13 cellular contexts compared by ENCODE assay signal in genomic region chr13:34731486-34731885, GRCh38.
"Had no signal": no experiment of that assay in that cellular context is flagged by ENCODE, and none has a peak within 500 bp of the region (broad histone marks: within the 10 kb centered on the region; RNA-seq: fewer than 3 reads in every experiment).

No MANE protein-coding gene starts in this region.

- H3K27me3 Mint-ChIP-seq: activated naive CD8-positive, alpha-beta T cell treated with anti-CD3 and anti-CD28 coated beads for 36 hours had no signal

- H3K9me3 ChIP-seq: heart right ventricle, ovary, stomach, uterus had no signal

- H3K4me1 ChIP-seq: uterus had no signal

- ATAC-seq: activated CD4-positive, CD25-positive, alpha-beta regulatory T cell treated with anti-CD3 and anti-CD28 coated beads, Interleukin-2, amount 50 U/mL, for 24 hours; activated T-cell treated with anti-CD3 and anti-CD28 coated beads, Interleukin-2, amount 50 U/mL, for 4 hours had no signal

- H3K4me1 Mint-ChIP-seq: activated naive CD8-positive, alpha-beta T cell treated with anti-CD3 and anti-CD28 coated beads for 36 hours had no signal

- H3K4me2 ChIP-seq: neural progenitor cell had no signal

- H3K36me3 Mint-ChIP-seq: activated naive CD8-positive, alpha-beta T cell treated with anti-CD3 and anti-CD28 coated beads for 36 hours; neural progenitor cell had no signal

- H3K4me3 ChIP-seq: heart right ventricle, neural progenitor cell, ovary, stomach, uterus had no signal

- H2AFZ ChIP-seq: neural progenitor cell had no signal

- H3K4me3 Mint-ChIP-seq: activated naive CD8-positive, alpha-beta T cell treated with anti-CD3 and anti-CD28 coated beads for 36 hours; activated T-cell treated with anti-CD3 and anti-CD28 coated beads, Interleukin-2, amount 50 U/mL, for 4 hours; neural progenitor cell had no signal

- DNase-seq: activated CD4-positive, alpha-beta T cell treated with anti-CD3 and anti-CD28 coated beads, Interleukin-2, amount 50 U/mL, for 48 hours; activated gamma-delta T cell; activated naive CD8-positive, alpha-beta T cell treated with anti-CD3 and anti-CD28 coated beads for 36 hours; activated T-cell treated with anti-CD3 and anti-CD28 coated beads, Interleukin-2, amount 50 U/mL, for 4 hours; anterior cingulate cortex; heart right ventricle; kidney; ovary; stimulated activated CD4-positive, alpha-beta T cell treated with anti-CD3 and anti-CD28 coated beads, Interleukin-15, amount 100 ng/mL, for 24 hours; stomach; uterus had no signal

- H3K27me3 ChIP-seq: heart right ventricle, neural progenitor cell, ovary, stomach, uterus had no signal

- H3K27ac ChIP-seq: heart right ventricle, neural progenitor cell, ovary, stomach, uterus had no signal

- H3K9ac ChIP-seq: neural progenitor cell had no signal

- H3K27ac Mint-ChIP-seq: activated naive CD8-positive, alpha-beta T cell treated with anti-CD3 and anti-CD28 coated beads for 36 hours; neural progenitor cell had no signal

- H3K9me3 Mint-ChIP-seq: neural progenitor cell had no signal

- H3K36me3 ChIP-seq: heart right ventricle, neural progenitor cell, ovary, stomach, uterus had no signal
